ENCODE assay signal across 8 cellular contexts in genomic region chr17:48037036-48037881, GRCh38. TPM values are rescaled to one million over a fixed set of nuclear protein-coding genes. Genes with fewer than 3 reads are reported as not detected.
DNase-seq lines count a peak whose midpoint lies in the region; ATAC-seq and TF ChIP-seq lines count a peak whose summit lies in the region.

TSS of gene COPZ2 (minus strand) at chr17:48037797. CDS start at chr17:48037777, 20 bp downstream.

- TF ChIP-seq POLR2A in lower leg skin (IDR thresholded peaks at IDR 0.05), result no peak

- peak within 1 kb of the TSS; percentile 80 for H3K4me3 Mint-ChIP-seq in dendritic cell treated with granulocyte-macrophage colony-stimulating factor and Interleukin-4, amounts not matched to agents 40 ng/mL and 50 ng/mL, for 4 days

- peak; percentile 58 for ATAC-seq in HG03432 (IDR thresholded peaks at IDR 0.05; ENCODE audit: unreplicated experiment)
- no peak for ATAC-seq in GM21737 (IDR thresholded peaks at IDR 0.05; ENCODE audit: unreplicated experiment)

- no peak for TF ChIP-seq CTCF in lower leg skin (IDR thresholded peaks at IDR 0.05)

- peak; percentile 67 for DNase-seq in CD1c-positive myeloid dendritic cell (ENCODE audit: extremely low spot score)
- DNase-seq in activated CD4-positive, alpha-beta T cell treated with anti-CD3 and anti-CD28 coated beads for 1 hour, result peak; percentile 51
- DNase-seq in lower leg skin (ENCODE audit: low spot score in 2 of 2), result peak in 1 of 2 donors; percentile 92
- peak; percentile 35 for DNase-seq in stimulated activated CD8-positive, alpha-beta memory T cell treated with anti-CD3 and anti-CD28 coated beads, Interleukin-12 subunit alpha, Interleukin-12 subunit beta, amount 100 ng/mL, for 4 hours (ENCODE audit: low read depth)
- DNase-seq in OCI-M2 (lab: John Stamatoyannopoulos, UW; ENCODE audit: unreplicated experiment), result no peak

- intact Hi-C loops in dendritic cell treated with granulocyte-macrophage colony-stimulating factor and Interleukin-4, amounts not matched to agents 40 ng/mL and 50 ng/mL, for 4 days (cut with micrococcal nuclease), result no loop called here
- intact Hi-C loops in lower leg skin (cut with DNase I; ENCODE audit: low total_unique reads), result no loop called here

- WGBS in lower leg skin, 2 donors, result 1% methylated on average over 25 to 31 of the region's 81 CpGs

- no peaks in the 10 kb centered on the region for H3K36me3 Mint-ChIP-seq in dendritic cell treated with granulocyte-macrophage colony-stimulating factor and Interleukin-4, amounts not matched to agents 40 ng/mL and 50 ng/mL, for 4 days (ENCODE audit: low read depth)

- no peaks in the 10 kb centered on the region for H3K9me3 Mint-ChIP-seq in dendritic cell treated with granulocyte-macrophage colony-stimulating factor and Interleukin-4, amounts not matched to agents 40 ng/mL and 50 ng/mL, for 4 days

- peaks cover 59% of the 10 kb centered on the region for H3K27me3 Mint-ChIP-seq in dendritic cell treated with granulocyte-macrophage colony-stimulating factor and Interleukin-4, amounts not matched to agents 40 ng/mL and 50 ng/mL, for 4 days

- H3K27ac Mint-ChIP-seq in dendritic cell treated with granulocyte-macrophage colony-stimulating factor and Interleukin-4, amounts not matched to agents 40 ng/mL and 50 ng/mL, for 4 days, result peak within 1 kb of the TSS; percentile 52

- peaks cover 22% of the 10 kb centered on the region for H3K4me1 Mint-ChIP-seq in dendritic cell treated with granulocyte-macrophage colony-stimulating factor and Interleukin-4, amounts not matched to agents 40 ng/mL and 50 ng/mL, for 4 days (ENCODE audit: low read depth)

- H3K4me3 ChIP-seq in lower leg skin (ENCODE audit: low read depth, poor library complexity, severe bottlenecking), result peak within 1 kb of the TSS; percentile 44

RNA-seq across cellular contexts. Expression of gene COPZ2, which starts in this region (rescaled TPM):
- 10 to 100 TPM in 3 of 4 donors, 1 to 10 TPM in 1; 9.1 to 16.9 (median 12.9) TPM for total RNA-seq in lower leg skin
